Comparison of ENCODE assay signal across 2 cellular contexts in the genomic region with DNA sequence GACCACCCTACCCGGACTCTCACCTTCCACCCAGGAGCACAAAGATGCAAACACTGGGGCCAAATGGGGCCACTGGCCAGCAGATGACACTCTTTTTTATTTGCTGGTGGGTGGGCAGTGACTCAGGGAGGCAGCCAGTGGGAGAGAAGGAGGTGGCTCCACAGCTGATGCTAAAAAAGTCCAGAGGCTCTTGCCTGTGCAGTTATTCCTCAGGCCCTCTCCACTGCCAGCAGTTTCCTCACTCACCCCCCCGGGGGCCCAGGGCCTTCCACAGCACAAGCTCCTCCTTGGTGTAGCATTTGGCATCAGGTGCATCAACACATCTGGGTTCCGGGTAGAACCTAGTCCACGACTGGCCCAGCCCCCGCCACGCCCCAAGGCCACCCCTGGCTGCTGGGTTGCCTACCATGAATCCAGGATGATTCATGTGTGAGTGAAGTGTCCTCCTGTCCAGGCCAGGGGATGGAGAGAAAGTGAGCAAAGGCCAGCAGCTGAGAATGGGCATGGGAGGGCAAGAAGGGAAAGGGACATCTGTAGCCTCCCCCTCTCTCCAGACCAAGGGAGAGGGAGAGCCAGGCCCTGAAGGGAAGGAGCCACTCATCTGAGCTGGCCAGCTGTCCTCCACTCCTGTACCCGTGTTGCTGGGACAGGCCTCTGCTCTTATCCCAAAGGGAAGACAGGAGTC.
TF ChIP-seq lines count a peak whose summit lies in the region.

No MANE protein-coding gene starts in this region.

TF ChIP-seq in HCT116, 20 proteins besides CTCF, POLR2A, EP300 and RAD21 (continued from another document):
- TF ChIP-seq, protein P1, sequence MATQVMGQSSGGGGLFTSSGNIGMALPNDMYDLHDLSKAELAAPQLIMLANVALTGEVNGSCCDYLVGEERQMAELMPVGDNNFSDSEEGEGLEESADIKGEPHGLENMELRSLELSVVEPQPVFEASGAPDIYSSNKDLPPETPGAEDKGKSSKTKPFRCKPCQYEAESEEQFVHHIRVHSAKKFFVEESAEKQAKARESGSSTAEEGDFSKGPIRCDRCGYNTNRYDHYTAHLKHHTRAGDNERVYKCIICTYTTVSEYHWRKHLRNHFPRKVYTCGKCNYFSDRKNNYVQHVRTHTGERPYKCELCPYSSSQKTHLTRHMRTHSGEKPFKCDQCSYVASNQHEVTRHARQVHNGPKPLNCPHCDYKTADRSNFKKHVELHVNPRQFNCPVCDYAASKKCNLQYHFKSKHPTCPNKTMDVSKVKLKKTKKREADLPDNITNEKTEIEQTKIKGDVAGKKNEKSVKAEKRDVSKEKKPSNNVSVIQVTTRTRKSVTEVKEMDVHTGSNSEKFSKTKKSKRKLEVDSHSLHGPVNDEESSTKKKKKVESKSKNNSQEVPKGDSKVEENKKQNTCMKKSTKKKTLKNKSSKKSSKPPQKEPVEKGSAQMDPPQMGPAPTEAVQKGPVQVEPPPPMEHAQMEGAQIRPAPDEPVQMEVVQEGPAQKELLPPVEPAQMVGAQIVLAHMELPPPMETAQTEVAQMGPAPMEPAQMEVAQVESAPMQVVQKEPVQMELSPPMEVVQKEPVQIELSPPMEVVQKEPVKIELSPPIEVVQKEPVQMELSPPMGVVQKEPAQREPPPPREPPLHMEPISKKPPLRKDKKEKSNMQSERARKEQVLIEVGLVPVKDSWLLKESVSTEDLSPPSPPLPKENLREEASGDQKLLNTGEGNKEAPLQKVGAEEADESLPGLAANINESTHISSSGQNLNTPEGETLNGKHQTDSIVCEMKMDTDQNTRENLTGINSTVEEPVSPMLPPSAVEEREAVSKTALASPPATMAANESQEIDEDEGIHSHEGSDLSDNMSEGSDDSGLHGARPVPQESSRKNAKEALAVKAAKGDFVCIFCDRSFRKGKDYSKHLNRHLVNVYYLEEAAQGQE (IDR thresholded peaks at IDR 0.05; ENCODE audit: low read depth): no peak
- TF ChIP-seq YY1 (IDR thresholded peaks at IDR 0.05; ENCODE audit: extremely low read depth, insufficient replicate concordance, low read depth, low read length): no peak
- no peak for TF ChIP-seq ZFX (IDR thresholded peaks at IDR 0.05)
- no peak for TF ChIP-seq ZNF274 (IDR thresholded peaks at IDR 0.05; ENCODE audit: low read depth, low read length)
- no peak for TF ChIP-seq EGR1 (IDR thresholded peaks at IDR 0.05; ENCODE audit: low read depth)
- TF ChIP-seq, protein P2, sequence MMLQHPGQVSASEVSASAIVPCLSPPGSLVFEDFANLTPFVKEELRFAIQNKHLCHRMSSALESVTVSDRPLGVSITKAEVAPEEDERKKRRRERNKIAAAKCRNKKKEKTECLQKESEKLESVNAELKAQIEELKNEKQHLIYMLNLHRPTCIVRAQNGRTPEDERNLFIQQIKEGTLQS (IDR thresholded peaks at IDR 0.05): no peak
- no peak for TF ChIP-seq JUND (IDR thresholded peaks at IDR 0.05)
- no peak for TF ChIP-seq CEBPB (IDR thresholded peaks at IDR 0.05; ENCODE audit: low read depth)
- TF ChIP-seq CBX3 (IDR thresholded peaks at IDR 0.05; ENCODE audit: low read depth): no peak
- no peak for TF ChIP-seq SRF (IDR thresholded peaks at IDR 0.05; ENCODE audit: low read depth)
- TF ChIP-seq EZH2phosphoT487 (IDR thresholded peaks at IDR 0.05; ENCODE audit: borderline replicate concordance): no peak
- TF ChIP-seq SIN3A (IDR thresholded peaks at IDR 0.05; ENCODE audit: low read depth): no peak

TF ChIP-seq in WTC11, 78 proteins besides CTCF, POLR2A, EP300 and RAD21 (continued from another document):
- TF ChIP-seq, protein P3, sequence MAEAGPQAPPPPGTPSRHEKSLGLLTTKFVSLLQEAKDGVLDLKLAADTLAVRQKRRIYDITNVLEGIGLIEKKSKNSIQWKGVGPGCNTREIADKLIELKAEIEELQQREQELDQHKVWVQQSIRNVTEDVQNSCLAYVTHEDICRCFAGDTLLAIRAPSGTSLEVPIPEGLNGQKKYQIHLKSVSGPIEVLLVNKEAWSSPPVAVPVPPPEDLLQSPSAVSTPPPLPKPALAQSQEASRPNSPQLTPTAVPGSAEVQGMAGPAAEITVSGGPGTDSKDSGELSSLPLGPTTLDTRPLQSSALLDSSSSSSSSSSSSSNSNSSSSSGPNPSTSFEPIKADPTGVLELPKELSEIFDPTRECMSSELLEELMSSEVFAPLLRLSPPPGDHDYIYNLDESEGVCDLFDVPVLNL (CRISPR knock-in tag; IDR thresholded peaks at IDR 0.05; ENCODE audit: borderline replicate concordance, low read depth): no peak
- TF ChIP-seq NR2C2 (CRISPR knock-in tag; IDR thresholded peaks at IDR 0.05): no peak
- TF ChIP-seq GTF2I (CRISPR knock-in tag; conservative IDR thresholded peaks at IDR 0.05): no peak
- TF ChIP-seq KAT7 (CRISPR knock-in tag; IDR thresholded peaks at IDR 0.05; ENCODE audit: borderline replicate concordance): no peak
- TF ChIP-seq, protein P4, sequence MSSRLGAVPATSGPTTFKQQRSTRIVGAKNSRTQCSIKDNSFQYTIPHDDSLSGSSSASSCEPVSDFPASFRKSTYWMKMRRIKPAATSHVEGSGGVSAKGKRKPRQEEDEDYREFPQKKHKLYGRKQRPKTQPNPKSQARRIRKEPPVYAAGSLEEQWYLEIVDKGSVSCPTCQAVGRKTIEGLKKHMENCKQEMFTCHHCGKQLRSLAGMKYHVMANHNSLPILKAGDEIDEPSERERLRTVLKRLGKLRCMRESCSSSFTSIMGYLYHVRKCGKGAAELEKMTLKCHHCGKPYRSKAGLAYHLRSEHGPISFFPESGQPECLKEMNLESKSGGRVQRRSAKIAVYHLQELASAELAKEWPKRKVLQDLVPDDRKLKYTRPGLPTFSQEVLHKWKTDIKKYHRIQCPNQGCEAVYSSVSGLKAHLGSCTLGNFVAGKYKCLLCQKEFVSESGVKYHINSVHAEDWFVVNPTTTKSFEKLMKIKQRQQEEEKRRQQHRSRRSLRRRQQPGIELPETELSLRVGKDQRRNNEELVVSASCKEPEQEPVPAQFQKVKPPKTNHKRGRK (CRISPR knock-in tag; IDR thresholded peaks at IDR 0.05; ENCODE audit: borderline replicate concordance): no peak
- TF ChIP-seq NFE2L1 (CRISPR knock-in tag; IDR thresholded peaks at IDR 0.05): no peak
- TF ChIP-seq, protein P5, sequence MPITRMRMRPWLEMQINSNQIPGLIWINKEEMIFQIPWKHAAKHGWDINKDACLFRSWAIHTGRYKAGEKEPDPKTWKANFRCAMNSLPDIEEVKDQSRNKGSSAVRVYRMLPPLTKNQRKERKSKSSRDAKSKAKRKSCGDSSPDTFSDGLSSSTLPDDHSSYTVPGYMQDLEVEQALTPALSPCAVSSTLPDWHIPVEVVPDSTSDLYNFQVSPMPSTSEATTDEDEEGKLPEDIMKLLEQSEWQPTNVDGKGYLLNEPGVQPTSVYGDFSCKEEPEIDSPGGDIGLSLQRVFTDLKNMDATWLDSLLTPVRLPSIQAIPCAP (CRISPR knock-in tag; IDR thresholded peaks at IDR 0.05): no peak
- TF ChIP-seq SMAD4 (CRISPR knock-in tag; IDR thresholded peaks at IDR 0.05): no peak
- no peak for TF ChIP-seq ZNF317 (CRISPR knock-in tag; IDR thresholded peaks at IDR 0.05; ENCODE audit: borderline replicate concordance, low read depth)
- TF ChIP-seq OVOL2 (CRISPR knock-in tag; IDR thresholded peaks at IDR 0.05; ENCODE audit: borderline replicate concordance): no peak
- TF ChIP-seq, protein P6, sequence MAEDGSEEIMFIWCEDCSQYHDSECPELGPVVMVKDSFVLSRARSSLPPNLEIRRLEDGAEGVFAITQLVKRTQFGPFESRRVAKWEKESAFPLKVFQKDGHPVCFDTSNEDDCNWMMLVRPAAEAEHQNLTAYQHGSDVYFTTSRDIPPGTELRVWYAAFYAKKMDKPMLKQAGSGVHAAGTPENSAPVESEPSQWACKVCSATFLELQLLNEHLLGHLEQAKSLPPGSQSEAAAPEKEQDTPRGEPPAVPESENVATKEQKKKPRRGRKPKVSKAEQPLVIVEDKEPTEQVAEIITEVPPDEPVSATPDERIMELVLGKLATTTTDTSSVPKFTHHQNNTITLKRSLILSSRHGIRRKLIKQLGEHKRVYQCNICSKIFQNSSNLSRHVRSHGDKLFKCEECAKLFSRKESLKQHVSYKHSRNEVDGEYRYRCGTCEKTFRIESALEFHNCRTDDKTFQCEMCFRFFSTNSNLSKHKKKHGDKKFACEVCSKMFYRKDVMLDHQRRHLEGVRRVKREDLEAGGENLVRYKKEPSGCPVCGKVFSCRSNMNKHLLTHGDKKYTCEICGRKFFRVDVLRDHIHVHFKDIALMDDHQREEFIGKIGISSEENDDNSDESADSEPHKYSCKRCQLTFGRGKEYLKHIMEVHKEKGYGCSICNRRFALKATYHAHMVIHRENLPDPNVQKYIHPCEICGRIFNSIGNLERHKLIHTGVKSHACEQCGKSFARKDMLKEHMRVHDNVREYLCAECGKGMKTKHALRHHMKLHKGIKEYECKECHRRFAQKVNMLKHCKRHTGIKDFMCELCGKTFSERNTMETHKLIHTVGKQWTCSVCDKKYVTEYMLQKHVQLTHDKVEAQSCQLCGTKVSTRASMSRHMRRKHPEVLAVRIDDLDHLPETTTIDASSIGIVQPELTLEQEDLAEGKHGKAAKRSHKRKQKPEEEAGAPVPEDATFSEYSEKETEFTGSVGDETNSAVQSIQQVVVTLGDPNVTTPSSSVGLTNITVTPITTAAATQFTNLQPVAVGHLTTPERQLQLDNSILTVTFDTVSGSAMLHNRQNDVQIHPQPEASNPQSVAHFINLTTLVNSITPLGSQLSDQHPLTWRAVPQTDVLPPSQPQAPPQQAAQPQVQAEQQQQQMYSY (CRISPR knock-in tag; IDR thresholded peaks at IDR 0.05): no peak
